8 cellular contexts compared by ENCODE assay signal in the genomic region with DNA sequence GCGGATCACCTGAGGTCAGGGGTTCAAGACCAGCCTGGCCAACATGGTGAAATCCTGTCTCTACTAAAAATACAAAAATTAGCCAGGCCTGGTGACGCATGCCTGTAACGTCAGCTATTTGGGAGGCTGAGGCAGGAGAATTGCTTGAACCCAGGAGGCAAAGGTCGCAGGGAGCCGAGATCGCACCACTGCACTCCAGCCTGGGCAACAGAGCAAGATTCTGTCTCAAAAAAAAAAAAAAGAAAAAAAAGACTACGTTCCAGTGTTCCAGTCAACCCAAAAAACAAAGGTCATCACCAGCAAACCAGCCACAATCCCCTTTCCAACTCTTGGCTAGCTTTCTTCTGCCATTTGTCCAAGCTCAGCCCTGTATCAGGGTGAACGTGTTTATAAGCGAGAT. TPM values are rescaled to one million over a fixed set of nuclear protein-coding genes. Genes with fewer than 3 reads are reported as not detected.
DNase-seq lines count a peak whose midpoint lies in the region; ATAC-seq, FAIRE-seq and TF ChIP-seq lines count a peak whose summit lies in the region.
"Not testable (repeated sequence)": the region's sequence is repeated elsewhere in the genome, so short reads cannot be mapped to it uniquely, and the experiment has no call there.

No MANE protein-coding gene starts in this region.

- not testable (repeated sequence) for DNase-seq in CD4-positive, CD25-positive, alpha-beta regulatory T cell; T-helper 17 cell; keratinocyte (ENCODE audit: low read depth, low spot score); stomach

- TF ChIP-seq CTCF in OCI-LY1 (IDR thresholded peaks at IDR 0.05; ENCODE audit: low read length); keratinocyte (optimal IDR thresholded peaks at IDR 0.05 in 1 of 3, IDR thresholded peaks at IDR 0.05 in 1 of 3, conservative IDR thresholded peaks at IDR 0.05 in 1 of 3; ENCODE audit: extremely low read depth in 1 of 3, insufficient read depth in 2 of 3, low read length in 3 of 3); neutrophil (IDR thresholded peaks at IDR 0.05); stomach (IDR thresholded peaks at IDR 0.05): not testable (repeated sequence)

- peaks cover 68% of the 10 kb centered on the region for H3K79me2 ChIP-seq in OCI-LY1 (ENCODE audit: insufficient read depth, low read length)
- H3K79me2 ChIP-seq in keratinocyte (ENCODE audit: control insufficient read depth, insufficient read depth, low read length) = not testable (repeated sequence)

- not testable (repeated sequence) for TF ChIP-seq POLR2A in stomach (IDR thresholded peaks at IDR 0.05)

- H3K27ac ChIP-seq in CD4-positive, CD25-positive, alpha-beta regulatory T cell (ENCODE audit: insufficient read depth, low read length, poor library complexity, severe bottlenecking); keratinocyte (ENCODE audit: control insufficient read depth, insufficient read depth, low read length): not testable (repeated sequence)
- peak overlapping the region; percentile 99 for H3K27ac ChIP-seq in OCI-LY1 (ENCODE audit: low read depth, low read length, poor library complexity, severe bottlenecking)
- H3K27ac ChIP-seq in neutrophil = peak overlapping the region; percentile 83
- H3K27ac ChIP-seq in stomach = peak overlapping the region; percentile 36 to 75 (median 49)

- H2AFZ ChIP-seq in OCI-LY1 (ENCODE audit: low read length); keratinocyte (ENCODE audit: control insufficient read depth, low read length): not testable (repeated sequence)

- not testable (repeated sequence) for H3K4me2 ChIP-seq in OCI-LY1 (ENCODE audit: low read length)
- H3K4me2 ChIP-seq in keratinocyte (ENCODE audit: control insufficient read depth, extremely low read depth, insufficient read depth, low read depth, low read length) = peak overlapping the region; percentile 37

- not testable (repeated sequence) for H4K20me1 ChIP-seq in OCI-LY1 (ENCODE audit: insufficient read depth, low read length); keratinocyte (ENCODE audit: control insufficient read depth, extremely low read depth, insufficient read depth, low read length)

- not testable (repeated sequence) for H3K9me3 Mint-ChIP-seq in CD4-positive, CD25-positive, alpha-beta regulatory T cell; activated T-helper 17 cell treated with anti-CD3 and anti-CD28 coated beads, Interleukin-2, amount 50 U/mL, for 72 hours; dendritic cell treated with granulocyte-macrophage colony-stimulating factor and Interleukin-4, amounts not matched to agents 40 ng/mL and 50 ng/mL, for 4 days

- H3K4me3 ChIP-seq in CD4-positive, CD25-positive, alpha-beta regulatory T cell (ENCODE audit: low read depth, low read length) = peak overlapping the region; percentile 32
- not testable (repeated sequence) for H3K4me3 ChIP-seq in OCI-LY1 (ENCODE audit: low read depth, low read length, poor library complexity, severe bottlenecking); keratinocyte (ENCODE audit: control insufficient read depth in 2 of 3, extremely low read depth in 1 of 3, insufficient read depth in 2 of 3, low read depth in 1 of 3, low read length in 3 of 3); stomach
- H3K4me3 ChIP-seq in neutrophil (ENCODE audit: low read depth in 1 of 2, low read length in 1 of 2) = peak overlapping the region in 1 of 2 experiments; percentile 43

- peaks cover 12 to 85% (median 52%) of the 10 kb centered on the region in 4 donors for H3K4me1 Mint-ChIP-seq in CD4-positive, CD25-positive, alpha-beta regulatory T cell
- H3K4me1 Mint-ChIP-seq in T-helper 17 cell = peaks cover 43% of the 10 kb centered on the region
- H3K4me1 Mint-ChIP-seq in activated T-helper 17 cell treated with anti-CD3 and anti-CD28 coated beads, Interleukin-2, amount 50 U/mL, for 72 hours = peaks cover 24% of the 10 kb centered on the region
- peaks cover 63% of the 10 kb centered on the region for H3K4me1 Mint-ChIP-seq in dendritic cell treated with granulocyte-macrophage colony-stimulating factor and Interleukin-4, amounts not matched to agents 40 ng/mL and 50 ng/mL, for 4 days (ENCODE audit: low read depth)

- H3K36me3 Mint-ChIP-seq in CD4-positive, CD25-positive, alpha-beta regulatory T cell = peaks cover 11% of the 10 kb centered on the region
- not testable (repeated sequence) for H3K36me3 Mint-ChIP-seq in T-helper 17 cell (ENCODE audit: low read depth); dendritic cell treated with granulocyte-macrophage colony-stimulating factor and Interleukin-4, amounts not matched to agents 40 ng/mL and 50 ng/mL, for 4 days (ENCODE audit: low read depth)
- peaks cover 40% of the 10 kb centered on the region for H3K36me3 Mint-ChIP-seq in activated T-helper 17 cell treated with anti-CD3 and anti-CD28 coated beads, Interleukin-2, amount 50 U/mL, for 72 hours (ENCODE audit: low read depth)

- peaks cover 86% of the 10 kb centered on the region for H3K4me1 ChIP-seq in CD4-positive, CD25-positive, alpha-beta regulatory T cell (ENCODE audit: control insufficient read depth, insufficient read depth, low read length, poor library complexity, severe bottlenecking)
- H3K4me1 ChIP-seq in OCI-LY1 (ENCODE audit: insufficient read depth, low read length, severe bottlenecking) = peaks cover 98% of the 10 kb centered on the region
- H3K4me1 ChIP-seq in keratinocyte (ENCODE audit: control insufficient read depth, extremely low read depth, insufficient read depth, low read length) = peaks cover 14% of the 10 kb centered on the region
- peaks cover 68 to 69% of the 10 kb centered on the region in 2 experiments for H3K4me1 ChIP-seq in neutrophil (ENCODE audit: control insufficient read depth in 1 of 2, insufficient read depth in 1 of 2, low read depth in 1 of 2, low read length in 1 of 2)
- H3K4me1 ChIP-seq in stomach = peaks cover 12 to 56% (median 40%) of the 10 kb centered on the region in 4 donors

- not testable (repeated sequence) for H3K9me3 ChIP-seq in CD4-positive, CD25-positive, alpha-beta regulatory T cell (ENCODE audit: control insufficient read depth in 2 of 2, low read length in 2 of 2); OCI-LY1 (ENCODE audit: low read length); T-helper 17 cell (ENCODE audit: control insufficient read depth, low read length, poor library complexity, severe bottlenecking); keratinocyte (ENCODE audit: control insufficient read depth, low read depth, low read length); neutrophil; stomach

- not testable (repeated sequence) for H3K9me2 ChIP-seq in OCI-LY1 (ENCODE audit: low read depth, low read length)

- not testable (repeated sequence) for H3K27me3 ChIP-seq in CD4-positive, CD25-positive, alpha-beta regulatory T cell (ENCODE audit: control insufficient read depth, insufficient read depth, low read length); OCI-LY1 (ENCODE audit: insufficient read depth, low read length); keratinocyte (ENCODE audit: control insufficient read depth, extremely low read depth, insufficient read depth, low read length); neutrophil; stomach

- FAIRE-seq in keratinocyte (lab: Jason Lieb, UNC) = not testable (repeated sequence)

- H3F3A ChIP-seq in OCI-LY1 (ENCODE audit: insufficient read depth, low read length) = not testable (repeated sequence)

- not testable (repeated sequence) for H3K9ac ChIP-seq in OCI-LY1 (ENCODE audit: low read length); keratinocyte (ENCODE audit: control insufficient read depth, extremely low read depth, insufficient read depth, low read length)

- 81 to 89% (median 85%) methylated on average over 8 to 9 of the region's 9 CpGs for WGBS in stomach, 5 donors

- dilution Hi-C loops in keratinocyte (cut with MboI; ENCODE audit: extremely low pct_ligation_motif_present, low sequenced_read_pairs) = not testable (repeated sequence)

- intact Hi-C loops in dendritic cell treated with granulocyte-macrophage colony-stimulating factor and Interleukin-4, amounts not matched to agents 40 ng/mL and 50 ng/mL, for 4 days (cut with micrococcal nuclease) = loop anchor here (5.0 kb wide), 3 partner anchors 35 to 55 kb away; partner anchors contain the start of gene CCDC88C
- intact Hi-C loops in stomach (cut with DNase I; ENCODE audit: low total_unique reads) = not testable (repeated sequence)

- TF ChIP-seq EP300 in stomach (IDR thresholded peaks at IDR 0.05) = not testable (repeated sequence)

- not testable (repeated sequence) for ATAC-seq in CD4-positive, CD25-positive, alpha-beta regulatory T cell (ENCODE audit: low read depth in 2 of 2); T-helper 17 cell; activated T-helper 17 cell treated with anti-CD3 and anti-CD28 coated beads, Interleukin-2, amount 50 U/mL, for 72 hours (replicated peaks)

- peak overlapping the region; percentile 77 to 84 (median 78) for H3K27ac Mint-ChIP-seq in CD4-positive, CD25-positive, alpha-beta regulatory T cell
- H3K27ac Mint-ChIP-seq in T-helper 17 cell = peak overlapping the region; percentile 100
- peak overlapping the region; percentile 38 for H3K27ac Mint-ChIP-seq in activated T-helper 17 cell treated with anti-CD3 and anti-CD28 coated beads, Interleukin-2, amount 50 U/mL, for 72 hours
- H3K27ac Mint-ChIP-seq in dendritic cell treated with granulocyte-macrophage colony-stimulating factor and Interleukin-4, amounts not matched to agents 40 ng/mL and 50 ng/mL, for 4 days = peak overlapping the region; percentile 65

- H3K4me3 Mint-ChIP-seq in CD4-positive, CD25-positive, alpha-beta regulatory T cell = peak overlapping the region in 3 of 4 donors; percentile 29 to 76 (median 47)
- peak overlapping the region; percentile 15 for H3K4me3 Mint-ChIP-seq in T-helper 17 cell
- H3K4me3 Mint-ChIP-seq in activated T-helper 17 cell treated with anti-CD3 and anti-CD28 coated beads, Interleukin-2, amount 50 U/mL, for 72 hours = peak overlapping the region; percentile 33
- H3K4me3 Mint-ChIP-seq in dendritic cell treated with granulocyte-macrophage colony-stimulating factor and Interleukin-4, amounts not matched to agents 40 ng/mL and 50 ng/mL, for 4 days = peak overlapping the region; percentile 20

- not testable (repeated sequence) for H3K9me1 ChIP-seq in keratinocyte (ENCODE audit: control insufficient read depth, extremely low read depth, insufficient read depth, low read length)

- H3K36me3 ChIP-seq in CD4-positive, CD25-positive, alpha-beta regulatory T cell (ENCODE audit: control insufficient read depth, insufficient read depth, low read length) = peaks cover 32% of the 10 kb centered on the region
- peaks cover 17% of the 10 kb centered on the region for H3K36me3 ChIP-seq in OCI-LY1 (ENCODE audit: insufficient read depth, low read length)
- not testable (repeated sequence) for H3K36me3 ChIP-seq in keratinocyte (ENCODE audit: control insufficient read depth in 2 of 2, extremely low read depth in 1 of 2, insufficient read depth in 2 of 2, low read length in 2 of 2)
- peaks cover 19% of the 10 kb centered on the region for H3K36me3 ChIP-seq in neutrophil
- peaks cover 0 to 20% (median 10%) of the 10 kb centered on the region in 4 donors for H3K36me3 ChIP-seq in stomach

- not testable (repeated sequence) for H3K27me3 Mint-ChIP-seq in CD4-positive, CD25-positive, alpha-beta regulatory T cell; T-helper 17 cell; activated T-helper 17 cell treated with anti-CD3 and anti-CD28 coated beads, Interleukin-2, amount 50 U/mL, for 72 hours
- peaks cover 12% of the 10 kb centered on the region for H3K27me3 Mint-ChIP-seq in dendritic cell treated with granulocyte-macrophage colony-stimulating factor and Interleukin-4, amounts not matched to agents 40 ng/mL and 50 ng/mL, for 4 days

RNA-seq across cellular contexts. Expression of gene CCDC88C, which starts 55.6 kb away (rescaled TPM):
- 466 TPM for total RNA-seq in CD4-positive, CD25-positive, alpha-beta regulatory T cell
- polyA plus RNA-seq in CD4-positive, CD25-positive, alpha-beta regulatory T cell = 10 to 100 TPM; 25.9 to 35.6 (median 31.0) TPM
- total RNA-seq in T-helper 17 cell (100 to 1,000 TPM; 333 to 339 TPM), stomach (10 to 100 TPM; 19.3 to 66.9 (median 41.5) TPM)
- total RNA-seq in activated T-helper 17 cell treated with anti-CD3 and anti-CD28 coated beads, Interleukin-2, amount 50 U/mL, for 72 hours = 100 to 1,000 TPM; 143 to 172 TPM
- polyA plus RNA-seq in keratinocyte (1.8 to 2.4 TPM (median 1.9 TPM) in 3 replicates), stomach (10 to 100 TPM; 10.5 to 13.0 (median 12.4) TPM)
- polyA plus RNA-seq in keratinocyte (2011; ENCODE audit: low read depth) = 5.0 TPM
- 1.3 and 1.6 TPM in 2 replicates for polyA plus RNA-seq in keratinocyte (2011; cell fraction: cytosol; rRNA removed)
- polyA plus RNA-seq in keratinocyte (2011; cell fraction: nucleus; rRNA removed) = 4.0 and 5.1 TPM in 2 replicates
- polyA plus RNA-seq in keratinocyte (2012; ENCODE audit: low replicate concordance) = 2.1 and 5.1 TPM in 2 replicates
- 4.0 to 5.5 TPM (median 4.1 TPM) in 3 replicates for polyA minus RNA-seq in keratinocyte
- polyA minus RNA-seq in keratinocyte (2011; cell fraction: cytosol; rRNA and poly(A)+ RNA removed) = 4.2 TPM
- polyA minus RNA-seq in keratinocyte (2011; cell fraction: nucleus; rRNA and poly(A)+ RNA removed) = 3.9 and 4.0 TPM in 2 replicates

Comparison
In these comparisons a context has a peak if more than half of its experiments do, and no peak if none do; other contexts are left out.
1. H3K27ac Mint-ChIP-seq: peak in every context shown above with its lines; median percentile 100 in T-helper 17 cell; 78 in CD4-positive, CD25-positive, alpha-beta regulatory T cell; 65 in dendritic cell treated with granulocyte-macrophage colony-stimulating factor and Interleukin-4, amounts not matched to agents 40 ng/mL and 50 ng/mL, for 4 days; 38 in activated T-helper 17 cell treated with anti-CD3 and anti-CD28 coated beads, Interleukin-2, amount 50 U/mL, for 72 hours.